ENCODE assay signal across 8 cellular contexts in the genomic region with DNA sequence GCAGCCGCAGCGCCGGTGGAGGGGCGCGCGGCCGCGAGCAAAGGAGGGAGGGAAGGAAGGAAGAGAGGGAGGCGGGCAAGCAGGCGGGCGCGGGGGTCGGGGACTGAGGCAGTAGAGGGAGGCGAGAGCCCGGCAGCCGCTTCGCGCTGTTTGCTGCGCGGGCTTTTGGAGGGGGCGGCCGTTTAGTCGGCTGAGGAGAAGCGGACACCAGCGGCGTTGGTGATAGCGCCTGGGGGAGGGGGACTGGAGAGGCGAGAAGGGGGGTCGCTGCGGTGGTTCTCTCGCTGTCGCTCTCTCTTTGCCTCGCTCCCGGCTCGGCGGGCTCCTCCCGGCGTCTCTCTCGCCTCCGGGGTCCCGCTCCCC. TPM values are rescaled to one million over a fixed set of nuclear protein-coding genes. Genes with fewer than 3 reads are reported as not detected.
DNase-seq lines count a peak whose midpoint lies in the region; ATAC-seq and TF ChIP-seq lines count a peak whose summit lies in the region.

A gene (plus strand): TSS at position 1 of the 363 bp plus-strand sequence.

- no peak for TF ChIP-seq CTCF in choroid plexus epithelial cell (conservative IDR thresholded peaks at IDR 0.05; ENCODE audit: low read depth, low read length)
- no peak for TF ChIP-seq CTCF in mucosa of descending colon (IDR thresholded peaks at IDR 0.05)

- H3K27me3 ChIP-seq in ACC112 (ENCODE audit: insufficient read depth, low read length), result no peaks in the 10 kb centered on the region
- H3K27me3 ChIP-seq in HUES48 (ENCODE audit: control insufficient read depth, insufficient read depth, low read length), result no peaks in the 10 kb centered on the region

- intact Hi-C loops in mucosa of descending colon (cut with DNase I, micrococcal nuclease), result no loop called here

- DNase-seq in choroid plexus epithelial cell (ENCODE audit: low read depth) (no peak), mucosa of descending colon (no peak), anterior cingulate cortex (lab: John Stamatoyannopoulos, UW) (no peak), AG08395 (ENCODE audit: low spot score) (no peak)

- H3K27ac ChIP-seq in ACC112 (ENCODE audit: low read depth, low read length) (peak within 1 kb of the TSS; percentile 77), HUES48 (ENCODE audit: low read depth, low read length) (peak within 1 kb of the TSS; percentile 97)

- H3K9me3 ChIP-seq in HUES48 (ENCODE audit: control insufficient read depth, insufficient read depth, low read length), result no peaks in the 10 kb centered on the region
- H3K9me3 ChIP-seq in mucosa of descending colon, result no peaks in the 10 kb centered on the region

- H2AFZ ChIP-seq in ACC112 (ENCODE audit: low read length, unreplicated experiment), result peak within 1 kb of the TSS; percentile 77

- H3K4me3 ChIP-seq in ACC112 (ENCODE audit: low read depth, low read length) (peak within 1 kb of the TSS; percentile 89), HUES48 (ENCODE audit: low read depth, low read length) (peak within 1 kb of the TSS; percentile 97), choroid plexus epithelial cell (ENCODE audit: low read depth, low read length) (peak within 1 kb of the TSS; percentile 100), mucosa of descending colon (peak within 1 kb of the TSS; percentile 60)

- H3K36me3 ChIP-seq in ACC112 (ENCODE audit: insufficient read depth, low read length) (no peaks in the 10 kb centered on the region), HUES48 (ENCODE audit: control insufficient read depth, insufficient read depth, low read length) (peaks cover 11% of the 10 kb centered on the region; the same call in 1 of the 2 replicates), mucosa of descending colon (ENCODE audit: low read depth) (no peaks in the 10 kb centered on the region)

- peaks cover 67% of the 10 kb centered on the region for H3K79me2 ChIP-seq in ACC112 (ENCODE audit: control insufficient read depth, insufficient read depth, low read length, unreplicated experiment)

- H3K4me1 ChIP-seq in ACC112 (ENCODE audit: control insufficient read depth, insufficient read depth, low read length, unreplicated experiment) (peaks cover 14% of the 10 kb centered on the region), HUES48 (ENCODE audit: control insufficient read depth, insufficient read depth, low read length) (peaks cover 13% of the 10 kb centered on the region; the same call in 1 of the 2 replicates), mucosa of descending colon (ENCODE audit: low read depth) (peaks cover 15% of the 10 kb centered on the region)

- ATAC-seq in mucosa of descending colon (no peak), GM18858 (IDR thresholded peaks at IDR 0.05; ENCODE audit: unreplicated experiment) (no peak), GM21390 (IDR thresholded peaks at IDR 0.05; ENCODE audit: unreplicated experiment) (no peak)

- H3K9ac ChIP-seq in HUES48 (ENCODE audit: low read depth, low read length), result peak within 1 kb of the TSS; percentile 90

RNA-seq across cellular contexts. Expression of the gene that starts here (rescaled TPM):
- total RNA-seq in mucosa of descending colon, result 10 to 100 TPM; 20.9 to 24.5 (median 21.7) TPM
